ENCODE assay signal across 2 cellular contexts in the genomic region with DNA sequence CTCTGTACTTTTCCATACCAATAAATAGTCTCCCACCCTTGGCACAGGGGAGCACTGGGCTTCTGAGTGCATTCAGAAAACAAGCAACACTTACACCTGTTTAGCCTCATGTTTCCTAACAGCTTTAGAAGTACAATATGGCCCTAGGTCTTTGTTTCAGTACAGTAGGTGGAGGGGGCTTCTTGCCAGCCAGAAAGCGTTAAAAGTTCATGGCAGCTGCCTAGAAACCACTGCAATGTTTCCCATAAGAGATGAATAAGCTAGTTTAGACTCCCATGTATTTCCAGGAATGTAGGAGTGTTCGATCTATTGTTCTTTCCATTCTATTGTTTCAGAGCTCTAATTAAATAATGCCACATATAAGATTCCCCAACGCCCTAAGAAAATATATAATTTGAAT.
TF ChIP-seq lines count a peak whose summit lies in the region.

No MANE protein-coding gene starts in this region.

TF ChIP-seq in IMR-90, 13 proteins besides CTCF, POLR2A, EP300 and RAD21:
- TF ChIP-seq ELK1 (IDR thresholded peaks at IDR 0.05; ENCODE audit: borderline replicate concordance, low read depth, low read length) (no peak), NFE2L2 (IDR thresholded peaks at IDR 0.05; ENCODE audit: low read depth, low read length) (no peak), MAZ (IDR thresholded peaks at IDR 0.05; ENCODE audit: borderline replicate concordance, low read depth, low read length) (no peak), FOS (IDR thresholded peaks at IDR 0.05; ENCODE audit: low read depth, low read length) (no peak)

TF ChIP-seq in endothelial cell of umbilical vein, 7 proteins besides CTCF, POLR2A, EP300 and RAD21:
- no peak for TF ChIP-seq MYC (IDR thresholded peaks at IDR 0.05; ENCODE audit: low read depth, low read length)
- TF ChIP-seq JUN (IDR thresholded peaks at IDR 0.05; ENCODE audit: borderline replicate concordance, insufficient read depth, insufficient read length, low read depth): no peak
- TF ChIP-seq, protein P1, sequence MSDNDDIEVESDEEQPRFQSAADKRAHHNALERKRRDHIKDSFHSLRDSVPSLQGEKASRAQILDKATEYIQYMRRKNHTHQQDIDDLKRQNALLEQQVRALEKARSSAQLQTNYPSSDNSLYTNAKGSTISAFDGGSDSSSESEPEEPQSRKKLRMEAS (IDR thresholded peaks at IDR 0.05; ENCODE audit: insufficient read depth, insufficient read length): no peak
- TF ChIP-seq GATA2 (IDR thresholded peaks at IDR 0.05; ENCODE audit: insufficient read depth, insufficient read length, low read depth, low read length): no peak
- no peak for TF ChIP-seq FOS (IDR thresholded peaks at IDR 0.05; ENCODE audit: borderline replicate concordance, insufficient read depth, low read length)
- TF ChIP-seq POLR2AphosphoS5 (IDR thresholded peaks at IDR 0.05; ENCODE audit: insufficient read depth, low read depth, low read length): no peak
- no peak for TF ChIP-seq EZH2 (IDR thresholded peaks at IDR 0.05; ENCODE audit: borderline replicate concordance, low read depth, low read length, severe bottlenecking)
